In genomic region chr7:26365897-26366267, GRCh38 we compare ENCODE assay signal across 15 cellular contexts.
A peak's percentile ranks its signal among the peaks of the same experiment; 100 is the strongest.
DNase-seq lines count a peak whose midpoint lies in the region; ATAC-seq, FAIRE-seq and TF ChIP-seq lines count a peak whose summit lies in the region.
"Had no signal": no experiment of that assay in that cellular context is flagged by ENCODE, and none has a peak within 500 bp of the region (broad histone marks: within the 10 kb centered on the region; RNA-seq: fewer than 3 reads in every experiment).

No MANE protein-coding gene starts in this region.

- no peak overlapping the region for H3K27ac ChIP-seq in A549
- no peak overlapping the region for H3K27ac ChIP-seq in SK-N-SH (ENCODE audit: low read depth in 2 of 2, low read length in 1 of 2)
- H3K27ac ChIP-seq in hepatocyte, result peak overlapping the region; percentile 25
- H3K27ac ChIP-seq: BLaER1 treated with 17β-estradiol and CSF1 and Interleukin-3, amounts not matched to agents 10 nM and 100 nM; PC-9; RWPE1 had no signal

- peaks cover 2% of the 10 kb centered on the region for H3K36me3 Mint-ChIP-seq in nephron progenitor cell (ENCODE audit: low read depth)

- POLR2A ChIA-PET in A549 (lab: Yijun Ruan, JAX), result interaction anchor here (0.8 to 1.1 kb wide), 2 partner anchors 164 to 166 kb away, joined by 3 to 8 read pairs; partner anchors contain the start of gene CBX3
- POLR2A ChIA-PET in SK-N-SH (lab: Yijun Ruan, JAX), result interaction anchor here (0.6 to 2.0 kb wide), 2 partner anchors 33 to 166 kb away, joined by 3 to 6 read pairs; no protein-coding TSS in a partner anchor

- ATAC-seq in A549 (no peak), esophagus mucosa (no peak)

- DNase-seq in A549 (ENCODE audit: low read depth in 1 of 2, low spot score in 1 of 2), result no peak
- DNase-seq in SK-N-SH, result no peak
- DNase-seq in hepatocyte (ENCODE audit: low spot score), result no peak
- no peak for DNase-seq in nephron progenitor cell
- no peak for DNase-seq in epidermal melanocyte (ENCODE audit: insufficient read length, low spot score)
- DNase-seq in urothelium cell line (ENCODE audit: low spot score), result no peak
- DNase-seq: CD8-positive, alpha-beta memory T cell; EL; GOT3; NCI-H1417 treated with DMSO at 0.1 percent for 48 hours; NCI-H526 had no signal

- H3K27me3 Mint-ChIP-seq in nephron progenitor cell (ENCODE audit: low read depth, poor library complexity), result no peaks in the 10 kb centered on the region
- H3K27me3 Mint-ChIP-seq: CD8-positive, alpha-beta memory T cell had no signal

- H3K4me3 ChIP-seq in A549 (no peak overlapping the region), SK-N-SH (ENCODE audit: low read depth in 2 of 2, low read length in 1 of 2) (no peak overlapping the region), hepatocyte (no peak overlapping the region)
- H3K4me3 ChIP-seq: BLaER1 treated with 17β-estradiol and CSF1 and Interleukin-3, amounts not matched to agents 10 nM and 100 nM; PC-9 had no signal

- no peaks in the 10 kb centered on the region for H3K9me3 Mint-ChIP-seq in nephron progenitor cell
- H3K9me3 Mint-ChIP-seq: CD8-positive, alpha-beta memory T cell had no signal

- H3K4me1 Mint-ChIP-seq in nephron progenitor cell, result peaks cover 41% of the 10 kb centered on the region

- TF ChIP-seq CTCF in A549 (IDR thresholded peaks at IDR 0.05), result no peak
- TF ChIP-seq CTCF in SK-N-SH (IDR thresholded peaks at IDR 0.05), result no peak
- TF ChIP-seq CTCF in hepatocyte (IDR thresholded peaks at IDR 0.05; ENCODE audit: poor library complexity), result no peak
- no peak for TF ChIP-seq CTCF in nephron progenitor cell (IDR thresholded peaks at IDR 0.05)

- H3K4me1 ChIP-seq in A549 (peaks cover 7% of the 10 kb centered on the region; the same call in 1 of the 3 replicates), SK-N-SH (ENCODE audit: control insufficient read depth in 1 of 2, insufficient read depth in 2 of 2, low read depth in 1 of 2, low read length in 1 of 2) (peaks cover 0 to 9% of the 10 kb centered on the region in 2 experiments; a peak in 2 of 4 replicates), hepatocyte (ENCODE audit: insufficient read depth) (no peaks in the 10 kb centered on the region)

- H3K79me2 ChIP-seq in SK-N-SH (ENCODE audit: insufficient read depth) (no peaks in the 10 kb centered on the region), hepatocyte (no peaks in the 10 kb centered on the region)

- H3F3A ChIP-seq in SK-N-SH (replicated peaks; ENCODE audit: insufficient read depth), result no peaks in the 10 kb centered on the region

- H3K4me2 ChIP-seq in A549, result no peak overlapping the region
- H3K4me2 ChIP-seq in SK-N-SH, result no peak overlapping the region
- H3K4me2 ChIP-seq in hepatocyte, result peak overlapping the region; percentile 7
- H3K4me2 ChIP-seq: BLaER1 treated with 17β-estradiol and CSF1 and Interleukin-3, amounts not matched to agents 10 nM and 100 nM; PC-9 had no signal

- TF ChIP-seq EP300 in A549 (IDR thresholded peaks at IDR 0.05) (no peak), SK-N-SH (IDR thresholded peaks at IDR 0.05; ENCODE audit: borderline replicate concordance in 1 of 2, low read depth in 1 of 2, low read length in 1 of 2) (no peak)

- CTCF ChIA-PET in A549 (lab: Yijun Ruan, JAX), result interaction anchor here (0.7 to 6.2 kb wide), 62 partner anchors 8 to 796 kb away, joined by 3 to 154 read pairs (median 4); partner anchors contain the start of genes HOXA3, HOXA7 and SNX10
- CTCF ChIA-PET in SK-N-SH (lab: Yijun Ruan, JAX), result interaction anchor here (0.6 to 18.0 kb wide), 78 partner anchors 8 to 984 kb away, joined by 3 to 603 read pairs (median 6); partner anchors contain the start of gene CBX3

- no peaks in the 10 kb centered on the region for H3K9me3 ChIP-seq in A549
- no peaks in the 10 kb centered on the region for H3K9me3 ChIP-seq in SK-N-SH
- no peaks in the 10 kb centered on the region for H3K9me3 ChIP-seq in hepatocyte (ENCODE audit: low read depth)
- H3K9me3 ChIP-seq: BLaER1 treated with 17β-estradiol and CSF1 and Interleukin-3, amounts not matched to agents 10 nM and 100 nM had no signal

- TF ChIP-seq RAD21 in A549 (conservative IDR thresholded peaks at IDR 0.05 in 1 of 2, IDR thresholded peaks at IDR 0.05 in 1 of 2) (no peak), SK-N-SH (IDR thresholded peaks at IDR 0.05; ENCODE audit: low read length) (no peak)

- H2AFZ ChIP-seq in SK-N-SH (ENCODE audit: low read depth), result no peak overlapping the region
- H2AFZ ChIP-seq in hepatocyte, result no peak overlapping the region
- H2AFZ ChIP-seq: PC-9 had no signal

- FAIRE-seq in A549 (lab: Jason Lieb, UNC) (peak; percentile 28), urothelium cell line (lab: Jason Lieb, UNC) (no peak)

- H4K20me1 ChIP-seq in SK-N-SH (ENCODE audit: insufficient read depth), result no peaks in the 10 kb centered on the region
- no peaks in the 10 kb centered on the region for H4K20me1 ChIP-seq in hepatocyte (ENCODE audit: insufficient read depth, poor library complexity, severe bottlenecking)

- H3K9me2 ChIP-seq in SK-N-SH, result no peaks in the 10 kb centered on the region
- no peaks in the 10 kb centered on the region for H3K9me2 ChIP-seq in hepatocyte (replicated peaks; ENCODE audit: insufficient read depth)

- no peak overlapping the region for H3K27ac Mint-ChIP-seq in nephron progenitor cell

- peak overlapping the region; percentile 67 for H3K4me3 Mint-ChIP-seq in nephron progenitor cell
- H3K4me3 Mint-ChIP-seq: CD8-positive, alpha-beta memory T cell had no signal

- no peak overlapping the region for H3K9ac ChIP-seq in SK-N-SH
- H3K9ac ChIP-seq: BLaER1 treated with 17β-estradiol and CSF1 and Interleukin-3, amounts not matched to agents 10 nM and 100 nM had no signal

- no peak for TF ChIP-seq POLR2A in A549 (IDR thresholded peaks at IDR 0.05; ENCODE audit: low read length)

- peaks cover 23% of the 10 kb centered on the region; the same call in 1 of the 2 replicates for H3K27me3 ChIP-seq in SK-N-SH (ENCODE audit: insufficient read depth)
- H3K27me3 ChIP-seq in hepatocyte, result no peaks in the 10 kb centered on the region

- no peaks in the 10 kb centered on the region for H3K36me3 ChIP-seq in SK-N-SH (replicated peaks in 1 of 2; ENCODE audit: control insufficient read depth in 1 of 2, insufficient read depth in 2 of 2, low read length in 1 of 2)
- H3K36me3 ChIP-seq in hepatocyte (replicated peaks; ENCODE audit: insufficient read depth, low read depth), result no peaks in the 10 kb centered on the region
- H3K36me3 ChIP-seq: BLaER1 treated with 17β-estradiol and CSF1 and Interleukin-3, amounts not matched to agents 10 nM and 100 nM had no signal

TF ChIP-seq in A549, 52 proteins besides CTCF, POLR2A, EP300 and RAD21 (continues in another document):
- TF ChIP-seq HES2 (IDR thresholded peaks at IDR 0.05) (no peak), NFE2L2 (conservative IDR thresholded peaks at IDR 0.05; ENCODE audit: low read length) (no peak), MAFK (IDR thresholded peaks at IDR 0.05; ENCODE audit: partially characterized antibody) (no peak), USF2 (IDR thresholded peaks at IDR 0.05) (no peak), PBX3 (IDR thresholded peaks at IDR 0.05) (no peak), JUNB (IDR thresholded peaks at IDR 0.05) (no peak)

TF ChIP-seq in SK-N-SH, 30 proteins besides CTCF, POLR2A, EP300 and RAD21:
- TF ChIP-seq NFIC (IDR thresholded peaks at IDR 0.05; ENCODE audit: borderline replicate concordance) (no peak), GATA2 (CRISPR knock-in tag; IDR thresholded peaks at IDR 0.05) (peak; percentile 40; the same call in 1 of the 2 replicates), ZBTB33 (IDR thresholded peaks at IDR 0.05; ENCODE audit: borderline replicate concordance, low read depth) (no peak)
